8 cellular contexts compared by ENCODE assay signal in genomic region chr12:55728932-55729591, GRCh38. TPM values are rescaled to one million over a fixed set of nuclear protein-coding genes. Genes with fewer than 3 reads are reported as not detected.
DNase-seq lines count a peak whose midpoint lies in the region; ATAC-seq and TF ChIP-seq lines count a peak whose summit lies in the region.

Gene CD63 (minus strand): TSS chr12:55729009. CDS start chr12:55728341, 668 bp downstream.

- WGBS in liver: under 1% methylated on average over 54 of the region's 54 CpGs

- H3K9ac ChIP-seq in liver (ENCODE audit: low read depth in 1 of 2, low read length in 2 of 2): peak within 1 kb of the TSS; percentile 86 to 95

- no peak for TF ChIP-seq RAD21 in liver (IDR thresholded peaks at IDR 0.05)

- peak within 1 kb of the TSS; percentile 93 to 96 for H3K27ac ChIP-seq in liver (ENCODE audit: low read depth in 1 of 2, low read length in 2 of 2)

- in situ Hi-C loops in ACHN (cut with HindIII; ENCODE audit: low pct_ligation_motif_present, low pct_unique_long_range_greater_than_20kb, low sequenced_read_pairs): no loop called here

- no peaks in the 10 kb centered on the region for H3K27me3 ChIP-seq in liver (ENCODE audit: control insufficient read depth in 4 of 4, insufficient read depth in 4 of 4, low read length in 3 of 4)

- peak; percentile 54 for ATAC-seq in GM18517 (IDR thresholded peaks at IDR 0.05; ENCODE audit: unreplicated experiment)
- peak; percentile 58 for ATAC-seq in HG02981 (IDR thresholded peaks at IDR 0.05; ENCODE audit: unreplicated experiment)

- H3K4me1 ChIP-seq in liver (ENCODE audit: control insufficient read depth in 4 of 4, insufficient read depth in 4 of 4, low read length in 3 of 4): peaks cover 2 to 34% (median 21%) of the 10 kb centered on the region in 4 donors

- H3K36me3 ChIP-seq in liver (ENCODE audit: control insufficient read depth in 4 of 4, insufficient read depth in 3 of 4, low read depth in 1 of 4, low read length in 3 of 4): peaks cover 0 to 17% (median 8%) of the 10 kb centered on the region in 4 donors

- no peak for TF ChIP-seq CTCF in liver (IDR thresholded peaks at IDR 0.05; ENCODE audit: low read depth, low read length, missing input control)

- H3K9me3 ChIP-seq in liver (ENCODE audit: control insufficient read depth in 4 of 4, low read length in 3 of 4): no peaks in the 10 kb centered on the region

- DNase-seq in ACHN: peak; percentile 93
- peak; percentile 52 for DNase-seq in NCI-H345 treated with DMSO at 0.1 percent for 48 hours (lab: John Stamatoyannopoulos, UW; ENCODE audit: unreplicated experiment)
- peak; percentile 27 for DNase-seq in activated CD4-positive, alpha-beta T cell treated with anti-CD3 and anti-CD28 coated beads, Interleukin-2, amount 50 U/mL, for 1 hour
- peak; percentile 60 to 91 for DNase-seq in dermis microvascular lymphatic vessel endothelial cell (ENCODE audit: low read depth in 2 of 2)
- DNase-seq in stimulated activated CD4-positive, alpha-beta T cell treated with anti-CD3 and anti-CD28 coated beads, Interleukin-4, amount 100 ng/mL, for 1 hour: peak; percentile 75

- H3K4me3 ChIP-seq in liver (ENCODE audit: low read depth in 1 of 3, low read length in 3 of 3): peak within 1 kb of the TSS; percentile 55 to 88 (median 84)

TF ChIP-seq in liver, 16 proteins besides CTCF, POLR2A, EP300 and RAD21:
- TF ChIP-seq RXRA (IDR thresholded peaks at IDR 0.05): peak in 1 of 2 donors; percentile 41
- no peak for TF ChIP-seq SP1 (IDR thresholded peaks at IDR 0.05)
- TF ChIP-seq JUND (IDR thresholded peaks at IDR 0.05): peak in 1 of 2 donors; percentile 4
- no peak for TF ChIP-seq REST (IDR thresholded peaks at IDR 0.05)
- TF ChIP-seq YY1 (IDR thresholded peaks at IDR 0.05): no peak
- no peak for TF ChIP-seq HNF4G (IDR thresholded peaks at IDR 0.05)
- TF ChIP-seq EGR1 (IDR thresholded peaks at IDR 0.05; ENCODE audit: low read depth in 2 of 2): peak; percentile 71 to 81
- TF ChIP-seq MAX (IDR thresholded peaks at IDR 0.05): no peak
- TF ChIP-seq HNF4A (conservative IDR thresholded peaks at IDR 0.05): no peak
- no peak for TF ChIP-seq ZBTB33 (IDR thresholded peaks at IDR 0.05)
- no peak for TF ChIP-seq GABPA (IDR thresholded peaks at IDR 0.05 in 1 of 2, conservative IDR thresholded peaks at IDR 0.05 in 1 of 2)
TF ChIP-seq in liver: peak in this region for 3.

RNA-seq across cellular contexts. Expression of gene CD63, which starts in this region (rescaled TPM):
- total RNA-seq in dermis microvascular lymphatic vessel endothelial cell: 1,084 and 1,362 TPM in 2 replicates
- total RNA-seq in liver: 100 to 1,000 TPM; 185 to 373 TPM
- 100 to 1,000 TPM; 328 to 348 TPM for polyA plus RNA-seq in liver

Comparison
In these comparisons a context has a peak if more than half of its experiments do, and no peak if none do; other contexts are left out.
1. Peak in every context shown above with its lines: DNase-seq, ATAC-seq, H3K4me3 ChIP-seq and H3K27ac ChIP-seq.
2. DNase-seq: peak in every context shown above with its lines; median percentile 93 in ACHN; 76 in dermis microvascular lymphatic vessel endothelial cell; 75 in stimulated activated CD4-positive, alpha-beta T cell treated with anti-CD3 and anti-CD28 coated beads, Interleukin-4, amount 100 ng/mL, for 1 hour; 52 in NCI-H345 treated with DMSO at 0.1 percent for 48 hours; 27 in activated CD4-positive, alpha-beta T cell treated with anti-CD3 and anti-CD28 coated beads, Interleukin-2, amount 50 U/mL, for 1 hour.